Comparison of ENCODE assay signal across 8 cellular contexts in the genomic region with DNA sequence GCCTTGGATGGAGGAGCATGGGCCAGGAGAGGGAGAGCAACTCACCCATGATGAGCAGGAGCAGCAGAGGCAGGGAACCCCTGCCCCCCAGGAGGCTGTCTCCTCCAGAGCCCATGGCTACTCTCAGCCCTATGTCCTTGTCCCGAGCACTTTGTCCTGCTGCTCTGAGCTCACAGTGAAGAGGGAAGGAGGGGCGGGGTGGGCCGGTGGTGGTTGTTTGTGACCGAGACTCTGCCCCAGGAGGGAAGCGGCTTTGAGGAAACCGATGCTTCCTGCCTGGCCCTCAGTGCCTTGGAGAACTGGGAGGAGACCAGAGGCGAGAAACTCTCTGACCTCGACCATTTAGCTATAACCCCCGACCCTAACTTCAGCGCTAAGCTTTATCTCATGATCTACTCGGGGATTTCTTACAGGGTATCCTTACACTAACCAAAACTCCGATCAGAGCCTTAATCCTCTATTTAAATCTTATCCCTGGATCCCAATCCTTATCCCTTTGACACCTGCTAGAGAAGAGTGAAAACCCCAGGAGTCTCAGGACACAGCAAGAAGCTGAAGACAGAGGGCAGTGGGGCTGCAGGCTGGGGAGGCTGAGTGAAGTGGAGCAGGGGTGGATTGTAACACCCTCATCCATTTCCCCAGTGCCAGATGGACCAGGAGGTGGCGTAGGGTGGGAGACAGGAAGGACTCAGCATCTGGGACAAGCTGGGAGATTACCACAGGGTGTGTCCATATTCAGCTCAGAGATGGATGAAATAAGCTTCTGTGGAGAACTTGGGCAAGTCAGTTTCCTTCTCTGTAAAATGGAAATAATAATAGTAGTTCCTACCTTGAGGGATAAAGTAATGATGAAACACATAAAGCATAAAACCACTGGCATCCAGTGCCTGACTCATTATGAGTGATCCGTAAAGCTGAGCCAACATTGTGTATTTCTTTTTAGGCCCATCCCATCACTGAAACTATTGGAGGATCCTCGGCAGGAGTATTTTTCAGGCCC. TPM values are rescaled to one million over a fixed set of nuclear protein-coding genes. Genes with fewer than 3 reads are reported as not detected.
A peak's percentile ranks its signal among the peaks of the same experiment; 100 is the strongest.
DNase-seq lines count a peak whose midpoint lies in the region; ATAC-seq and TF ChIP-seq lines count a peak whose summit lies in the region.

A gene (minus strand): TSS at position 185 of the 1,000 bp plus-strand sequence. CDS start 70 bp downstream, at position 115.

- H3K4me1 ChIP-seq in IMR-90 (ENCODE audit: control insufficient read depth, insufficient read depth, low read length) (peaks cover 39% of the 10 kb centered on the region), thyroid gland (peaks cover 0 to 20% of the 10 kb centered on the region in 2 donors)

- H3K27ac Mint-ChIP-seq in chondrocyte (ENCODE audit: unreplicated experiment), result peak within 1 kb of the TSS; percentile 91

- peaks cover 35% of the 10 kb centered on the region for H3K4me1 Mint-ChIP-seq in chondrocyte (ENCODE audit: low read depth)

- H3K14ac ChIP-seq in IMR-90 (replicated peaks; ENCODE audit: low read depth, low read length), result peak within 1 kb of the TSS; percentile 96

- peak within 1 kb of the TSS; percentile 100 for H2BK15ac ChIP-seq in IMR-90 (ENCODE audit: low read depth, low read length)

- no peaks in the 10 kb centered on the region for H3K9me3 ChIP-seq in IMR-90 (ENCODE audit: control insufficient read depth, insufficient read depth, low read length)
- no peaks in the 10 kb centered on the region for H3K9me3 ChIP-seq in thyroid gland

- H2AK9ac ChIP-seq in IMR-90 (replicated peaks; ENCODE audit: low read depth, low read length, poor library complexity), result peak within 1 kb of the TSS; percentile 97

- H3K4me3 ChIP-seq in IMR-90 (ENCODE audit: insufficient read depth, low read depth, low read length) (no peak within 1 kb of the TSS), thyroid gland (replicated peaks in 1 of 3) (peak within 1 kb of the TSS in 1 of 3 donors; percentile 19)

- H3K9me1 ChIP-seq in IMR-90 (ENCODE audit: insufficient read depth, low read length), result peaks cover 42% of the 10 kb centered on the region

- H3K4me3 Mint-ChIP-seq in chondrocyte (ENCODE audit: unreplicated experiment), result no peak within 1 kb of the TSS

- in situ Hi-C loops in IMR-90 (cut with MboI; ENCODE audit: low sequenced_read_pairs) (no loop called here), G401 (cut with HindIII; ENCODE audit: low sequenced_read_pairs) (no loop called here)

- peak within 1 kb of the TSS; percentile 86 to 97 for H4K8ac ChIP-seq in IMR-90 (ENCODE audit: low read depth in 2 of 2, low read length in 2 of 2)

- H2AFZ ChIP-seq in IMR-90 (replicated peaks; ENCODE audit: low read length, poor library complexity), result peak within 1 kb of the TSS; percentile 90

- no TSS peak for BruUV-seq in IMR-90 (replicated peaks; lab: Mats Ljungman, UMichigan)

- H2BK5ac ChIP-seq in IMR-90 (ENCODE audit: low read depth, low read length, poor library complexity, severe bottlenecking), result peak within 1 kb of the TSS; percentile 97

- dilution Hi-C loops in IMR-90 (cut with HindIII; ENCODE audit: low sequenced_read_pairs, unreplicated experiment), result no loop called here

- peak within 1 kb of the TSS; percentile 94 for H4K5ac ChIP-seq in IMR-90 (ENCODE audit: low read depth, low read length)

- CTCF ChIA-PET in IMR-90 (lab: Yijun Ruan, JAX), result interaction anchor here (0.5 to 1.8 kb wide), 5 partner anchors 22 to 174 kb away, joined by 3 to 7 read pairs (median 3); no protein-coding TSS in a partner anchor

- H3K9me3 Mint-ChIP-seq in chondrocyte (ENCODE audit: low read depth), result no peaks in the 10 kb centered on the region

- H4K91ac ChIP-seq in IMR-90 (ENCODE audit: insufficient read depth, low read depth, low read length), result peak within 1 kb of the TSS; percentile 96

- H3K23ac ChIP-seq in IMR-90 (ENCODE audit: low read depth, low read length), result peak within 1 kb of the TSS; percentile 89

- intact Hi-C loops in IMR-90 (cut with micrococcal nuclease) (no loop called here), thyroid gland (cut with DNase I) (no loop called here)

- peak within 1 kb of the TSS; percentile 97 for H2AK5ac ChIP-seq in IMR-90 (ENCODE audit: low read depth, low read length)

- peak within 1 kb of the TSS; percentile 98 for H2BK120ac ChIP-seq in IMR-90 (ENCODE audit: low read depth, low read length)

- peak within 1 kb of the TSS; percentile 87 for H3K18ac ChIP-seq in IMR-90 (ENCODE audit: low read depth, low read length)

- H3K9ac ChIP-seq in IMR-90 (ENCODE audit: low read depth, low read length), result peak within 1 kb of the TSS; percentile 29; the same call in 1 of the 2 replicates

- no peaks in the 10 kb centered on the region for H3K36me3 Mint-ChIP-seq in chondrocyte (ENCODE audit: low read depth)

- H3K27me3 ChIP-seq in IMR-90 (ENCODE audit: control insufficient read depth, insufficient read depth, low read length) (no peaks in the 10 kb centered on the region), thyroid gland (no peaks in the 10 kb centered on the region)

- TF ChIP-seq RAD21 in IMR-90 (IDR thresholded peaks at IDR 0.05; ENCODE audit: low read length), result no peak

- ATAC-seq in IMR-90 (ENCODE audit: low read depth), result peak; percentile 66
- peak; percentile 52 for ATAC-seq in left lobe of liver
- no peak for ATAC-seq in HG03457 (IDR thresholded peaks at IDR 0.05; ENCODE audit: unreplicated experiment)

- H3K79me1 ChIP-seq in IMR-90 (ENCODE audit: low read depth in 1 of 2, low read length in 2 of 2), result peaks cover 7 to 26% of the 10 kb centered on the region in 2 experiments; a peak in 3 of 4 replicates

- no peak for TF ChIP-seq CTCF in IMR-90 (conservative IDR thresholded peaks at IDR 0.05; ENCODE audit: low read depth, low read length)
- no peak for TF ChIP-seq CTCF in chondrocyte (IDR thresholded peaks at IDR 0.05)
- no peak for TF ChIP-seq CTCF in thyroid gland (IDR thresholded peaks at IDR 0.05)

- no peak for TF ChIP-seq POLR2A in IMR-90 (IDR thresholded peaks at IDR 0.05; ENCODE audit: low read depth, low read length)
- no peak for TF ChIP-seq POLR2A in thyroid gland (IDR thresholded peaks at IDR 0.05)

- H3K27me3 Mint-ChIP-seq in chondrocyte (ENCODE audit: low read depth), result no peaks in the 10 kb centered on the region

- H3K36me3 ChIP-seq in IMR-90 (ENCODE audit: control insufficient read depth, insufficient read depth, low read length) (no peaks in the 10 kb centered on the region), thyroid gland (no peaks in the 10 kb centered on the region)

- H3K27ac ChIP-seq in IMR-90 (ENCODE audit: insufficient read depth, low read length) (peak within 1 kb of the TSS; percentile 93), thyroid gland (peak within 1 kb of the TSS; percentile 63 to 80 (median 67))

- peak within 1 kb of the TSS; percentile 82 for H3K56ac ChIP-seq in IMR-90 (ENCODE audit: extremely low read depth, insufficient read depth, low read length)

- POLR2A ChIA-PET in IMR-90 (lab: Charles Lee; ENCODE audit: unreplicated experiment), result interaction anchor here (0.7 to 1.2 kb wide), 3 partner anchors 22 to 56 kb away, joined by 3 read pairs; no protein-coding TSS in a partner anchor

- H3K4me2 ChIP-seq in IMR-90 (ENCODE audit: low read depth, low read length), result peak within 1 kb of the TSS; percentile 62

- 40% methylated on average over 1 of the region's 15 CpGs; no CpG with 5 or more reads in 1 of the 2 experiments for WGBS in IMR-90 (ENCODE audit: extremely low coverage in 2 of 2, insufficient read length in 1 of 2), 2 experiments
- 43 to 47% methylated on average over 15 of the region's 15 CpGs for WGBS in thyroid gland, 2 donors

- H2BK20ac ChIP-seq in IMR-90 (ENCODE audit: low read depth, low read length), result peak within 1 kb of the TSS; percentile 98

- DNase-seq in IMR-90 (peak; percentile 94), chondrocyte (ENCODE audit: low spot score) (no peak), left lobe of liver (ENCODE audit: low spot score) (no peak), thyroid gland (peak; percentile 22 to 28), G401 (ENCODE audit: low spot score) (no peak), SIG-M5 (lab: John Stamatoyannopoulos, UW) (no peak)
- DNase-seq in activated CD8-positive, alpha-beta memory T cell treated with anti-CD3 and anti-CD28 coated beads, Interleukin-2, amount 50 U/mL, for 48 hours, result no peak

- no peaks in the 10 kb centered on the region for H4K20me1 ChIP-seq in IMR-90 (ENCODE audit: insufficient read depth, low read length)

- peak within 1 kb of the TSS; percentile 99 for H3K4ac ChIP-seq in IMR-90 (ENCODE audit: low read depth, low read length)

TF ChIP-seq in IMR-90, 13 proteins besides CTCF, POLR2A, EP300 and RAD21:
- TF ChIP-seq MXI1 (IDR thresholded peaks at IDR 0.05; ENCODE audit: borderline replicate concordance, low read depth, low read length), result no peak
- TF ChIP-seq CEBPB (IDR thresholded peaks at IDR 0.05; ENCODE audit: low read depth, low read length), result peak; percentile 79
- TF ChIP-seq FOS (IDR thresholded peaks at IDR 0.05; ENCODE audit: low read depth, low read length), result peak; percentile 81
- peak; percentile 36 for TF ChIP-seq RCOR1 (IDR thresholded peaks at IDR 0.05; ENCODE audit: insufficient replicate concordance, low read length)
TF ChIP-seq in IMR-90: peak in this region for 3.

RNA-seq across cellular contexts. Expression of the gene that starts here (rescaled TPM):
- total RNA-seq in IMR-90 (2012; rRNA removed) (0.56 and 0.72 TPM in 2 replicates), chondrocyte (not detected in 3 replicates), left lobe of liver (6.3 TPM), thyroid gland (10 to 100 TPM; 12.3 to 47.6 (median 32.6) TPM)
- polyA plus RNA-seq in IMR-90 (2012; rRNA removed), result 0.82 and 1.4 TPM in 2 replicates
- 0.55 and 1.0 TPM in 2 replicates for polyA plus RNA-seq in IMR-90 (2012; cell fraction: cytosol; rRNA removed)
- polyA plus RNA-seq in IMR-90 (2012; cell fraction: nucleus; rRNA removed; ENCODE audit: low replicate concordance), result 1.3 and 3.6 TPM in 2 replicates
- not detected in 2 replicates for total RNA-seq in G401 (2014; rRNA removed; shearing (Covaris generic))

Comparison
In these comparisons a context has a peak if more than half of its experiments do, and no peak if none do; other contexts are left out.
1. DNase-seq: peak in IMR-90 (single experiment) and thyroid gland (2 of 2); none in chondrocyte (single experiment), left lobe of liver (single experiment), G401 (single experiment), activated CD8-positive, alpha-beta memory T cell treated with anti-CD3 and anti-CD28 coated beads, Interleukin-2, amount 50 U/mL, for 48 hours (single experiment) and SIG-M5 (single experiment).